Comparison of ENCODE assay signal across 1 cellular context in genomic region chr6:43807228-43808061, GRCh38.
TF ChIP-seq lines count a peak whose summit lies in the region.

No MANE protein-coding gene starts in this region.

TF ChIP-seq in HepG2, 621 proteins besides CTCF, POLR2A, EP300 and RAD21 (continued from another document and continues in another):
- TF ChIP-seq ARNT2 (CRISPR knock-in tag; IDR thresholded peaks at IDR 0.05; ENCODE audit: low read depth) (no peak), ZNF790 (CRISPR knock-in tag; IDR thresholded peaks at IDR 0.05; ENCODE audit: borderline replicate concordance) (0 out of 2 replicates have a peak, but pooled peaks have one; percentile 33), ZBTB39 (CRISPR knock-in tag; IDR thresholded peaks at IDR 0.05) (no peak), SNAPC2 (CRISPR knock-in tag; IDR thresholded peaks at IDR 0.05) (no peak), ZMYM3 (CRISPR knock-in tag; IDR thresholded peaks at IDR 0.05) (peak; percentile 32; the same call in 1 of the 2 replicates), SRSF4 (IDR thresholded peaks at IDR 0.05; ENCODE audit: low read depth, low read length, poor library complexity, severe bottlenecking) (no peak), ZFY (CRISPR knock-in tag; IDR thresholded peaks at IDR 0.05) (0 out of 2 replicates have a peak, but pooled peaks have one; percentile 6), KLF16 (CRISPR knock-in tag; IDR thresholded peaks at IDR 0.05) (no peak), XRCC5 (optimal IDR thresholded peaks at IDR 0.05; ENCODE audit: low read length) (peak; percentile 26), ZSCAN31 (CRISPR knock-in tag; IDR thresholded peaks at IDR 0.05; ENCODE audit: low read depth) (0 out of 2 replicates have a peak, but pooled peaks have one; percentile 7), ZFX (CRISPR knock-in tag; IDR thresholded peaks at IDR 0.05; ENCODE audit: low read depth) (peak; percentile 60), ZNF230 (CRISPR knock-in tag; IDR thresholded peaks at IDR 0.05) (0 out of 2 replicates have a peak, but pooled peaks have one; percentile 65), POLR2AphosphoS5 (IDR thresholded peaks at IDR 0.05; ENCODE audit: low read depth, low read length) (peak; percentile 28; the same call in 1 of the 2 replicates), ARHGAP35 (CRISPR knock-in tag; IDR thresholded peaks at IDR 0.05; ENCODE audit: borderline replicate concordance) (peak; percentile 14; the same call in 1 of the 2 replicates), ZNF792 (CRISPR knock-in tag; IDR thresholded peaks at IDR 0.05) (0 out of 2 replicates have a peak, but pooled peaks have one; percentile 12), MYNN (CRISPR knock-in tag; IDR thresholded peaks at IDR 0.05; ENCODE audit: low read depth) (no peak), NFE2L1 (CRISPR knock-in tag; IDR thresholded peaks at IDR 0.05; ENCODE audit: borderline replicate concordance) (peak; percentile 13; the same call in 1 of the 2 replicates), ZNF234 (CRISPR knock-in tag; conservative IDR thresholded peaks at IDR 0.05) (no peak), ZNF749 (CRISPR knock-in tag; IDR thresholded peaks at IDR 0.05; ENCODE audit: borderline replicate concordance) (no peak), CBX1 (IDR thresholded peaks at IDR 0.05; ENCODE audit: low read depth) (peak; percentile 56), ZNF205 (CRISPR knock-in tag; IDR thresholded peaks at IDR 0.05) (no peak), ZNF720 (CRISPR knock-in tag; IDR thresholded peaks at IDR 0.05) (no peak), ZNF605 (CRISPR knock-in tag; IDR thresholded peaks at IDR 0.05) (peak; percentile 91), GABPB1 (CRISPR knock-in tag; IDR thresholded peaks at IDR 0.05) (peak; percentile 23; the same call in 1 of the 2 replicates), NPAS2 (CRISPR knock-in tag; IDR thresholded peaks at IDR 0.05; ENCODE audit: borderline replicate concordance) (no peak), ZBTB40 (IDR thresholded peaks at IDR 0.05) (no peak), ZBTB40 (CRISPR knock-in tag; IDR thresholded peaks at IDR 0.05) (peak; percentile 60; the same call in 1 of the 2 replicates), ZNF580 (CRISPR knock-in tag; IDR thresholded peaks at IDR 0.05; ENCODE audit: borderline replicate concordance, low read depth) (peak; percentile 58; the same call in 1 of the 2 replicates), ZNF713 (CRISPR knock-in tag; IDR thresholded peaks at IDR 0.05) (peak; percentile 74; the same call in 1 of the 2 replicates)
- TF ChIP-seq, protein P1, sequence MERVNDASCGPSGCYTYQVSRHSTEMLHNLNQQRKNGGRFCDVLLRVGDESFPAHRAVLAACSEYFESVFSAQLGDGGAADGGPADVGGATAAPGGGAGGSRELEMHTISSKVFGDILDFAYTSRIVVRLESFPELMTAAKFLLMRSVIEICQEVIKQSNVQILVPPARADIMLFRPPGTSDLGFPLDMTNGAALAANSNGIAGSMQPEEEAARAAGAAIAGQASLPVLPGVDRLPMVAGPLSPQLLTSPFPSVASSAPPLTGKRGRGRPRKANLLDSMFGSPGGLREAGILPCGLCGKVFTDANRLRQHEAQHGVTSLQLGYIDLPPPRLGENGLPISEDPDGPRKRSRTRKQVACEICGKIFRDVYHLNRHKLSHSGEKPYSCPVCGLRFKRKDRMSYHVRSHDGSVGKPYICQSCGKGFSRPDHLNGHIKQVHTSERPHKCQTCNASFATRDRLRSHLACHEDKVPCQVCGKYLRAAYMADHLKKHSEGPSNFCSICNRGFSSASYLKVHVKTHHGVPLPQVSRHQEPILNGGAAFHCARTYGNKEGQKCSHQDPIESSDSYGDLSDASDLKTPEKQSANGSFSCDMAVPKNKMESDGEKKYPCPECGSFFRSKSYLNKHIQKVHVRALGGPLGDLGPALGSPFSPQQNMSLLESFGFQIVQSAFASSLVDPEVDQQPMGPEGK (CRISPR knock-in tag; IDR thresholded peaks at IDR 0.05): 0 out of 2 replicates have a peak, but pooled peaks have one; percentile 8
- TF ChIP-seq, protein P2, sequence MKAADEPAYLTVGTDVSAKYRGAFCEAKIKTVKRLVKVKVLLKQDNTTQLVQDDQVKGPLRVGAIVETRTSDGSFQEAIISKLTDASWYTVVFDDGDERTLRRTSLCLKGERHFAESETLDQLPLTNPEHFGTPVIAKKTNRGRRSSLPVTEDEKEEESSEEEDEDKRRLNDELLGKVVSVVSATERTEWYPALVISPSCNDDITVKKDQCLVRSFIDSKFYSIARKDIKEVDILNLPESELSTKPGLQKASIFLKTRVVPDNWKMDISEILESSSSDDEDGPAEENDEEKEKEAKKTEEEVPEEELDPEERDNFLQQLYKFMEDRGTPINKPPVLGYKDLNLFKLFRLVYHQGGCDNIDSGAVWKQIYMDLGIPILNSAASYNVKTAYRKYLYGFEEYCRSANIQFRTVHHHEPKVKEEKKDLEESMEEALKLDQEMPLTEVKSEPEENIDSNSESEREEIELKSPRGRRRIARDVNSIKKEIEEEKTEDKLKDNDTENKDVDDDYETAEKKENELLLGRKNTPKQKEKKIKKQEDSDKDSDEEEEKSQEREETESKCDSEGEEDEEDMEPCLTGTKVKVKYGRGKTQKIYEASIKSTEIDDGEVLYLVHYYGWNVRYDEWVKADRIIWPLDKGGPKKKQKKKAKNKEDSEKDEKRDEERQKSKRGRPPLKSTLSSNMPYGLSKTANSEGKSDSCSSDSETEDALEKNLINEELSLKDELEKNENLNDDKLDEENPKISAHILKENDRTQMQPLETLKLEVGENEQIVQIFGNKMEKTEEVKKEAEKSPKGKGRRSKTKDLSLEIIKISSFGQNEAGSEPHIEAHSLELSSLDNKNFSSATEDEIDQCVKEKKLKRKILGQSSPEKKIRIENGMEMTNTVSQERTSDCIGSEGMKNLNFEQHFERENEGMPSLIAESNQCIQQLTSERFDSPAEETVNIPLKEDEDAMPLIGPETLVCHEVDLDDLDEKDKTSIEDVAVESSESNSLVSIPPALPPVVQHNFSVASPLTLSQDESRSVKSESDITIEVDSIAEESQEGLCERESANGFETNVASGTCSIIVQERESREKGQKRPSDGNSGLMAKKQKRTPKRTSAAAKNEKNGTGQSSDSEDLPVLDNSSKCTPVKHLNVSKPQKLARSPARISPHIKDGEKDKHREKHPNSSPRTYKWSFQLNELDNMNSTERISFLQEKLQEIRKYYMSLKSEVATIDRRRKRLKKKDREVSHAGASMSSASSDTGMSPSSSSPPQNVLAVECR (CRISPR knock-in tag; IDR thresholded peaks at IDR 0.05; ENCODE audit: borderline replicate concordance): peak; percentile 32; the same call in 1 of the 2 replicates
- TF ChIP-seq, protein P3, sequence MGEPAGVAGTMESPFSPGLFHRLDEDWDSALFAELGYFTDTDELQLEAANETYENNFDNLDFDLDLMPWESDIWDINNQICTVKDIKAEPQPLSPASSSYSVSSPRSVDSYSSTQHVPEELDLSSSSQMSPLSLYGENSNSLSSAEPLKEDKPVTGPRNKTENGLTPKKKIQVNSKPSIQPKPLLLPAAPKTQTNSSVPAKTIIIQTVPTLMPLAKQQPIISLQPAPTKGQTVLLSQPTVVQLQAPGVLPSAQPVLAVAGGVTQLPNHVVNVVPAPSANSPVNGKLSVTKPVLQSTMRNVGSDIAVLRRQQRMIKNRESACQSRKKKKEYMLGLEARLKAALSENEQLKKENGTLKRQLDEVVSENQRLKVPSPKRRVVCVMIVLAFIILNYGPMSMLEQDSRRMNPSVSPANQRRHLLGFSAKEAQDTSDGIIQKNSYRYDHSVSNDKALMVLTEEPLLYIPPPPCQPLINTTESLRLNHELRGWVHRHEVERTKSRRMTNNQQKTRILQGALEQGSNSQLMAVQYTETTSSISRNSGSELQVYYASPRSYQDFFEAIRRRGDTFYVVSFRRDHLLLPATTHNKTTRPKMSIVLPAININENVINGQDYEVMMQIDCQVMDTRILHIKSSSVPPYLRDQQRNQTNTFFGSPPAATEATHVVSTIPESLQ (CRISPR knock-in tag; conservative IDR thresholded peaks at IDR 0.05): no peak
- TF ChIP-seq, protein P4, sequence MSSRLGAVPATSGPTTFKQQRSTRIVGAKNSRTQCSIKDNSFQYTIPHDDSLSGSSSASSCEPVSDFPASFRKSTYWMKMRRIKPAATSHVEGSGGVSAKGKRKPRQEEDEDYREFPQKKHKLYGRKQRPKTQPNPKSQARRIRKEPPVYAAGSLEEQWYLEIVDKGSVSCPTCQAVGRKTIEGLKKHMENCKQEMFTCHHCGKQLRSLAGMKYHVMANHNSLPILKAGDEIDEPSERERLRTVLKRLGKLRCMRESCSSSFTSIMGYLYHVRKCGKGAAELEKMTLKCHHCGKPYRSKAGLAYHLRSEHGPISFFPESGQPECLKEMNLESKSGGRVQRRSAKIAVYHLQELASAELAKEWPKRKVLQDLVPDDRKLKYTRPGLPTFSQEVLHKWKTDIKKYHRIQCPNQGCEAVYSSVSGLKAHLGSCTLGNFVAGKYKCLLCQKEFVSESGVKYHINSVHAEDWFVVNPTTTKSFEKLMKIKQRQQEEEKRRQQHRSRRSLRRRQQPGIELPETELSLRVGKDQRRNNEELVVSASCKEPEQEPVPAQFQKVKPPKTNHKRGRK (CRISPR knock-in tag; IDR thresholded peaks at IDR 0.05): 0 out of 2 replicates have a peak, but pooled peaks have one; percentile 17
- TF ChIP-seq, protein P5, sequence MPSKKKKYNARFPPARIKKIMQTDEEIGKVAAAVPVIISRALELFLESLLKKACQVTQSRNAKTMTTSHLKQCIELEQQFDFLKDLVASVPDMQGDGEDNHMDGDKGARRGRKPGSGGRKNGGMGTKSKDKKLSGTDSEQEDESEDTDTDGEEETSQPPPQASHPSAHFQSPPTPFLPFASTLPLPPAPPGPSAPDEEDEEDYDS (CRISPR knock-in tag; IDR thresholded peaks at IDR 0.05): peak; percentile 47; the same call in 1 of the 2 replicates
